8 cellular contexts compared by ENCODE assay signal in the genomic region with DNA sequence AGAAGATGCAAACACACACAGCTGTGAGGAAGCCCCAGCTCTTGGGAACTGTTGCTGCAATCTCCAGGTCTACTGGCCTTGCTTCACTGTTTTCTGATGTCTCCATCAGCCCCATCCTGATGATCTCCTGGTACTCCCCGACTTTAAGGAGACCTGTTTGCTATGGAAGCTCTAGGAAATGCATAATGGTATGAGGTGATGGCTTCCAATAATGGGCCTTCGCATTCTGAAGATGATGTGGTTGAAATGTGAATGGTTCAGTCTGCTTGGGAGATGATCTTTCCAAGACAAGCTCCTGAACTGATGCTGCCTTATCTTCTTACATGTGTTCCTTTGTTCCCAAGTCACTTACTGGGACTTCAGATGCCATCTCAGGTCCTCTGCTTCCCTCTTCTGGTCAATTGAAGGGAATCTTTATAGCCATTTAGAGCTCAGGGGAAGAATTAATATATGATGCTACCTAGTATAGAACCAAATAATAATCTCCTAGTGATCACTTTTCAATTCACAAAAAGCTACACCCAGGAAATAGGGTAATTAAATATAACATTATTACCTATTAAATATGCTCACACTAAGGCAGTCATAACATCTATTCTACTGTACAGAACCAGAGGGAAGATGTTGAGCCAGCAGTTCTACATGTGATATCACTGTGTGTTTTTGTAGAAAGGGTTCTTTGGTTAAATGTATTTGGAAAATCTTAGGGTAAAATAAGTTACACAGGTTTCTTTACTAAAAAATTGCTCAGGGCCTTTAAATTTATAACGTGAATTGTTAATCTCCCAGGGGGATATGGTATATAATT.
DNase-seq lines count a peak whose midpoint lies in the region; ATAC-seq, FAIRE-seq and TF ChIP-seq lines count a peak whose summit lies in the region.

No MANE protein-coding gene starts in this region.

- intact Hi-C loops in lower leg skin (cut with DNase I; ENCODE audit: low total_unique reads), result no loop called here

- ATAC-seq in GM19455 (IDR thresholded peaks at IDR 0.05; ENCODE audit: unreplicated experiment), result no peak

- DNase-seq in H4 (ENCODE audit: low spot score), result peak; percentile 53
- DNase-seq in NCI-H446 (lab: John Stamatoyannopoulos, UW), result peak; percentile 88 to 91
- DNase-seq in brain pericyte (ENCODE audit: low read depth, low spot score), result peak; percentile 18
- peak; percentile 45 for DNase-seq in kidney epithelial cell (ENCODE audit: low read depth)
- no peak for DNase-seq in lower leg skin (ENCODE audit: low spot score in 2 of 2)
- DNase-seq in stimulated activated CD4-positive, alpha-beta T cell treated with anti-CD3 and anti-CD28 coated beads, Interleukin-2, amount 100 ng/mL, for 24 hours, result no peak

- no peaks in the 10 kb centered on the region for H3K36me3 ChIP-seq in kidney epithelial cell (ENCODE audit: control insufficient read depth, insufficient read depth, low read length)

- no peak overlapping the region for H3K4me3 ChIP-seq in kidney epithelial cell (ENCODE audit: low read depth, low read length)
- H3K4me3 ChIP-seq in lower leg skin (ENCODE audit: low read depth, poor library complexity, severe bottlenecking), result no peak overlapping the region

- 82 to 86% methylated on average over 3 of the region's 3 CpGs for WGBS in lower leg skin, 2 donors

- peak; percentile 87 for FAIRE-seq in A204.1 (lab: Jason Lieb, UNC)

- no peaks in the 10 kb centered on the region for H3K27me3 ChIP-seq in kidney epithelial cell (ENCODE audit: control insufficient read depth, insufficient read depth, low read length)

- TF ChIP-seq CTCF in kidney epithelial cell (IDR thresholded peaks at IDR 0.05; ENCODE audit: insufficient read depth, low read length, poor library complexity, severe bottlenecking), result peak; percentile 45
- no peak for TF ChIP-seq CTCF in lower leg skin (IDR thresholded peaks at IDR 0.05)

- TF ChIP-seq POLR2A in lower leg skin (IDR thresholded peaks at IDR 0.05), result no peak

Comparison
In these comparisons a context has a peak if more than half of its experiments do, and no peak if none do; other contexts are left out.
1. DNase-seq: peak in H4 (single experiment), NCI-H446 (2 of 2), brain pericyte (single experiment) and kidney epithelial cell (single experiment); none in lower leg skin (0 of 2) and stimulated activated CD4-positive, alpha-beta T cell treated with anti-CD3 and anti-CD28 coated beads, Interleukin-2, amount 100 ng/mL, for 24 hours (0 of 2).